23 cellular contexts compared by ENCODE assay signal in genomic region chr15:63982381-63982854, GRCh38.
DNase-seq lines count a peak whose midpoint lies in the region; ATAC-seq lines count a peak whose summit lies in the region.
"Had no signal": no experiment of that assay in that cellular context is flagged by ENCODE, and none has a peak within 500 bp of the region (broad histone marks: within the 10 kb centered on the region; RNA-seq: fewer than 3 reads in every experiment).

No MANE protein-coding gene starts in this region.

- no peak for ATAC-seq in stimulated activated naive CD8-positive, alpha-beta T cell treated with anti-CD3 and anti-CD28 coated beads, Interleukin-15, Interleukin-2, amounts not matched to agents 100 U/mL and 50 U/mL, for 24 hours
- ATAC-seq in stimulated activated naive CD8-positive, alpha-beta T cell treated with anti-CD3 and anti-CD28 coated beads, Interleukin-15, amount 100 ng/mL, for 72 hours, result no peak
- no peak for ATAC-seq in HG03139 (IDR thresholded peaks at IDR 0.05; ENCODE audit: unreplicated experiment)
- ATAC-seq: body of pancreas; effector memory CD8-positive, alpha-beta T cell; naive thymus-derived CD8-positive, alpha-beta T cell had no signal

- DNase-seq in stimulated activated naive CD8-positive, alpha-beta T cell treated with anti-CD3 and anti-CD28 coated beads, Interleukin-15, Interleukin-2, amounts not matched to agents 100 U/mL and 50 U/mL, for 24 hours, result peak; percentile 1
- no peak for DNase-seq in stimulated activated naive CD8-positive, alpha-beta T cell treated with anti-CD3 and anti-CD28 coated beads, Interleukin-15, amount 100 ng/mL, for 72 hours
- peak; percentile 75 for DNase-seq in left kidney (ENCODE audit: low read depth, low spot score)
- peak; percentile 20 for DNase-seq in renal cortical epithelial cell (ENCODE audit: low read depth)
- DNase-seq in activated CD4-positive, alpha-beta T cell treated with anti-CD3 and anti-CD28 coated beads, Interleukin-2, amount 10 ng/mL, durations not matched to agents 24 days and 14 days, result no peak
- no peak for DNase-seq in stimulated activated CD4-positive, alpha-beta T cell treated with anti-CD3 and anti-CD28 coated beads, Interleukin-4, amount 100 ng/mL, for 4 hours
- DNase-seq: activated effector memory CD4-positive, alpha-beta T cell treated with anti-CD3 and anti-CD28 coated beads, Interleukin-2, amount 50 U/mL, for 16 hours; effector memory CD8-positive, alpha-beta T cell; GOT3; IMR-90; kidney; mesendoderm; NCI-H1105 treated with DMSO at 0.1 percent for 48 hours; NCI-H2081; NK-92 treated with Interleukin-12 subunit alpha and Interleukin-12 subunit beta, amount 100 ng/mL, for 24 hours; small intestine; stimulated activated CD4-positive, alpha-beta T cell treated with anti-CD3 and anti-CD28 coated beads, Interleukin-2, amount 100 ng/mL, for 48 hours; stimulated activated naive CD4-positive, alpha-beta T cell treated with Interleukin-2 at 50 U/mL for 16 hours; upper lobe of left lung had no signal

- intact Hi-C loops in activated CD4-positive, alpha-beta T cell treated with anti-CD3 and anti-CD28 coated beads, Interleukin-2, amount 10 ng/mL, durations not matched to agents 24 days and 14 days (cut with micrococcal nuclease), result no loop called here

- H3K27ac Mint-ChIP-seq in stimulated activated naive CD8-positive, alpha-beta T cell treated with anti-CD3 and anti-CD28 coated beads, Interleukin-15, amount 100 ng/mL, for 72 hours, result no peak overlapping the region
- H3K27ac Mint-ChIP-seq in activated CD4-positive, alpha-beta T cell treated with anti-CD3 and anti-CD28 coated beads, Interleukin-2, amount 10 ng/mL, durations not matched to agents 24 days and 14 days, result no peak overlapping the region
- H3K27ac Mint-ChIP-seq: T-helper 2 cell treated with Interferon-gamma antibody and Interleukin-4, amounts not matched to agents 5 μg/mL and 100 μg/mL, for 36 hours had no signal

- H3K4me1 Mint-ChIP-seq in stimulated activated naive CD8-positive, alpha-beta T cell treated with anti-CD3 and anti-CD28 coated beads, Interleukin-15, amount 100 ng/mL, for 72 hours, result peaks cover 11% of the 10 kb centered on the region
- peaks cover 8% of the 10 kb centered on the region for H3K4me1 Mint-ChIP-seq in activated CD4-positive, alpha-beta T cell treated with anti-CD3 and anti-CD28 coated beads, Interleukin-2, amount 10 ng/mL, durations not matched to agents 24 days and 14 days

- no peaks in the 10 kb centered on the region for H3K36me3 Mint-ChIP-seq in activated CD4-positive, alpha-beta T cell treated with anti-CD3 and anti-CD28 coated beads, Interleukin-2, amount 10 ng/mL, durations not matched to agents 24 days and 14 days (ENCODE audit: low read depth)
- H3K36me3 Mint-ChIP-seq: naive thymus-derived CD8-positive, alpha-beta T cell had no signal

- no peak overlapping the region for H3K4me3 Mint-ChIP-seq in stimulated activated naive CD8-positive, alpha-beta T cell treated with anti-CD3 and anti-CD28 coated beads, Interleukin-15, amount 100 ng/mL, for 72 hours
- H3K4me3 Mint-ChIP-seq in activated CD4-positive, alpha-beta T cell treated with anti-CD3 and anti-CD28 coated beads, Interleukin-2, amount 10 ng/mL, durations not matched to agents 24 days and 14 days, result no peak overlapping the region
- H3K4me3 Mint-ChIP-seq: effector memory CD8-positive, alpha-beta T cell; naive thymus-derived CD8-positive, alpha-beta T cell; T-helper 2 cell treated with Interferon-gamma antibody and Interleukin-4, amounts not matched to agents 5 μg/mL and 100 μg/mL, for 36 hours had no signal

- H3K27me3 Mint-ChIP-seq in stimulated activated naive CD8-positive, alpha-beta T cell treated with anti-CD3 and anti-CD28 coated beads, Interleukin-15, amount 100 ng/mL, for 72 hours, result no peaks in the 10 kb centered on the region
- H3K27me3 Mint-ChIP-seq in activated CD4-positive, alpha-beta T cell treated with anti-CD3 and anti-CD28 coated beads, Interleukin-2, amount 10 ng/mL, durations not matched to agents 24 days and 14 days, result no peaks in the 10 kb centered on the region
- H3K27me3 Mint-ChIP-seq: effector memory CD8-positive, alpha-beta T cell; naive thymus-derived CD8-positive, alpha-beta T cell had no signal

- H3K9me3 Mint-ChIP-seq in stimulated activated naive CD8-positive, alpha-beta T cell treated with anti-CD3 and anti-CD28 coated beads, Interleukin-15, amount 100 ng/mL, for 72 hours, result no peaks in the 10 kb centered on the region
- H3K9me3 Mint-ChIP-seq in activated CD4-positive, alpha-beta T cell treated with anti-CD3 and anti-CD28 coated beads, Interleukin-2, amount 10 ng/mL, durations not matched to agents 24 days and 14 days, result no peaks in the 10 kb centered on the region
- H3K9me3 Mint-ChIP-seq: effector memory CD8-positive, alpha-beta T cell; naive thymus-derived CD8-positive, alpha-beta T cell; T-helper 2 cell treated with Interferon-gamma antibody and Interleukin-4, amounts not matched to agents 5 μg/mL and 100 μg/mL, for 36 hours had no signal

Comparison
In these comparisons a context has a peak if more than half of its experiments do, and no peak if none do; other contexts are left out.
1. DNase-seq: peak in stimulated activated naive CD8-positive, alpha-beta T cell treated with anti-CD3 and anti-CD28 coated beads, Interleukin-15, Interleukin-2, amounts not matched to agents 100 U/mL and 50 U/mL, for 24 hours (single experiment), left kidney (single experiment) and renal cortical epithelial cell (single experiment); none in stimulated activated naive CD8-positive, alpha-beta T cell treated with anti-CD3 and anti-CD28 coated beads, Interleukin-15, amount 100 ng/mL, for 72 hours (0 of 2), activated CD4-positive, alpha-beta T cell treated with anti-CD3 and anti-CD28 coated beads, Interleukin-2, amount 10 ng/mL, durations not matched to agents 24 days and 14 days (single experiment) and stimulated activated CD4-positive, alpha-beta T cell treated with anti-CD3 and anti-CD28 coated beads, Interleukin-4, amount 100 ng/mL, for 4 hours (0 of 2).